ENCODE assay signal across 11 cellular contexts in the genomic region with DNA sequence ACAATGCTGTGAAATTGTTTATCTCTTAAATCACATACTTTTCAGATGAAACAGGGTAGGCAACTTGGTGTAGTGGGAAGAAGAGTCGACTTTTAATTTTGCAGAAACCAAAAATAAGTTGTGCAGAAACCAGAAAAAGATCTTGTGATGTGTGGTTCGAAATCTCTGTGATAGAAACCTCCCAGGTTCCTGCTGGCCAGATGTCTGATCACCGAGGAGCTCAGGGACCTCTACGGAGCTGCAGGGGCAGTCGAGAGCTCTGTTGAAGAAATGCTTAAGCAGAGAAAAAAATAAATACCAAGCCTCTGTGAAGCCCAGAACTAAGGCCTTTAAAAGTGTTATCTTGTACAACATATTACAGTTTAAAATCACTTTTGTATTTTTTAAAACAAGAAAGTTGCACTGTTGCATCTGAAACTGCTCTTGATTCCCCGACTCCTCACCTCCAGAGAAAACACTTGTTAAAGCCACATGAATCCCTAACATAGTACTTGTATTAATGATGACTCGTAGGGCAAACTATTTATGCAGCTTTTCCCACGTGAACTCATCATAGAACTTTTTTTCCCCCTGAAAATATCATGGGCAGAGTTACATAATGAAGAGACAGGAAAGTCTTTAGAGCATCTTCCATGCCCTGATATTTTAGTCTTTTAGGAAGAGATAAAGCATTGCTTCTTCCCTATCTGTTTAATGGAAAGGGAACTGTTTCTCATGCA. TPM values are rescaled to one million over a fixed set of nuclear protein-coding genes. Genes with fewer than 3 reads are reported as not detected.
DNase-seq lines count a peak whose midpoint lies in the region; ATAC-seq and TF ChIP-seq lines count a peak whose summit lies in the region.
"Had no signal": no experiment of that assay in that cellular context is flagged by ENCODE, and none has a peak within 500 bp of the region (broad histone marks: within the 10 kb centered on the region; RNA-seq: fewer than 3 reads in every experiment).

No MANE protein-coding gene starts in this region.

- peak; percentile 22 for TF ChIP-seq CTCF in GM10266 (IDR thresholded peaks at IDR 0.05; ENCODE audit: control insufficient read depth, insufficient read depth, low read depth, missing control alignments)
- no peak for TF ChIP-seq CTCF in RWPE2 (IDR thresholded peaks at IDR 0.05; ENCODE audit: poor library complexity, severe bottlenecking)

- ATAC-seq in GM21619 (IDR thresholded peaks at IDR 0.05; ENCODE audit: unreplicated experiment) (peak; percentile 62), RWPE2 (ENCODE audit: low read depth) (peak; percentile 35; the same call in 1 of the 3 replicates), left lobe of liver (no peak)

- DNase-seq in GM10266 (ENCODE audit: extremely low spot score), result peak; percentile 71
- no peak for DNase-seq in RWPE2 (ENCODE audit: low spot score)
- DNase-seq in myocyte (ENCODE audit: low read depth), result peak; percentile 16
- no peak for DNase-seq in DMS 273 (lab: John Stamatoyannopoulos, UW; ENCODE audit: unreplicated experiment)
- no peak for DNase-seq in MV-4-11 (lab: John Stamatoyannopoulos, UW)
- DNase-seq in HuH-7 (ENCODE audit: low spot score), result no peak
- DNase-seq in left lobe of liver (ENCODE audit: low spot score), result no peak
- DNase-seq: dorsolateral prefrontal cortex, kidney had no signal

- H3K36me3 ChIP-seq in RWPE2 (ENCODE audit: low read depth), result peaks cover 14% of the 10 kb centered on the region

- H3K4me1 ChIP-seq in RWPE2 (ENCODE audit: insufficient read depth, poor library complexity, severe bottlenecking), result no peaks in the 10 kb centered on the region

- H3K4me3 ChIP-seq in RWPE2 (ENCODE audit: severe bottlenecking), result no peak overlapping the region
- H3K4me3 ChIP-seq: dorsolateral prefrontal cortex had no signal

- no peaks in the 10 kb centered on the region for H3K27me3 ChIP-seq in RWPE2 (ENCODE audit: insufficient read depth, poor library complexity, severe bottlenecking)
- H3K27me3 ChIP-seq: dorsolateral prefrontal cortex had no signal

- no peak overlapping the region for H3K27ac ChIP-seq in RWPE2 (ENCODE audit: poor library complexity, severe bottlenecking)

- H3K9me3 ChIP-seq in RWPE2 (ENCODE audit: severe bottlenecking), result no peaks in the 10 kb centered on the region

RNA-seq across cellular contexts. Expression of a gene that starts 51.3 kb away (rescaled TPM):
- not detected in 2 replicates for total RNA-seq in myocyte
- not detected for polyA plus RNA-seq in myocyte (2012)
- total RNA-seq in left lobe of liver, result not detected
- total RNA-seq: activated CD4-positive, alpha-beta T cell treated with anti-CD3 and anti-CD28 coated beads, Interleukin-2, amount 10 ng/mL, durations not matched to agents 24 days and 14 days; kidney had no signal

Comparison
In these comparisons a context has a peak if more than half of its experiments do, and no peak if none do; other contexts are left out.
1. DNase-seq: peak in GM10266 (single experiment) and myocyte (single experiment); none in RWPE2 (single experiment), DMS 273 (single experiment), MV-4-11 (single experiment), HuH-7 (single experiment) and left lobe of liver (single experiment).